In genomic region chr4:57159866-57160265, GRCh38 we compare ENCODE assay signal across 23 cellular contexts. TPM values are rescaled to one million over a fixed set of nuclear protein-coding genes. Genes with fewer than 3 reads are reported as not detected.
DNase-seq lines count a peak whose midpoint lies in the region; ATAC-seq and TF ChIP-seq lines count a peak whose summit lies in the region.
"Had no signal": no experiment of that assay in that cellular context is flagged by ENCODE, and none has a peak within 500 bp of the region (broad histone marks: within the 10 kb centered on the region; RNA-seq: fewer than 3 reads in every experiment).

No MANE protein-coding gene starts in this region.

- H3K27me3 Mint-ChIP-seq in neural crest cell (ENCODE audit: low read depth), result peaks cover 3% of the 10 kb centered on the region

- no peak for TF ChIP-seq POLR2A in esophagus muscularis mucosa (IDR thresholded peaks at IDR 0.05; ENCODE audit: low read depth)

- DNase-seq in EL, result peak; percentile 44
- DNase-seq in NCI-H226, result peak; percentile 23
- DNase-seq in esophagus muscularis mucosa (ENCODE audit: extremely low spot score), result peak; percentile 86
- DNase-seq in neural crest cell (ENCODE audit: low read depth, low spot score), result no peak
- DNase-seq in glomerular visceral epithelial cell (ENCODE audit: extremely low spot score), result no peak
- no peak for DNase-seq in NCI-H2029 treated with DMSO at 0.1 percent for 48 hours (lab: John Stamatoyannopoulos, UW)
- DNase-seq: ACHN, AML-193, DMS79, H9, Kasumi-1, MM.1S, NCI-H1105 treated with DMSO at 0.1 percent for 48 hours, NCI-H1694 treated with DMSO at 0.1 percent for 48 hours, NCI-H2107, NCI-H510A treated with DMSO at 0.1 percent for 48 hours, NCI-H774, OCI-M1, RPMI8226, SHP77 treated with DMSO at 0.1 percent for 48 hours, SK-N-SH had no signal

- H3K36me3 ChIP-seq in esophagus muscularis mucosa, result no peaks in the 10 kb centered on the region

- TF ChIP-seq CTCF in esophagus muscularis mucosa (IDR thresholded peaks at IDR 0.05) (no peak), neural crest cell (conservative IDR thresholded peaks at IDR 0.05) (no peak)

- WGBS in esophagus muscularis mucosa, result 58% methylated on average over 1 of the region's 1 CpG

- no peaks in the 10 kb centered on the region for H3K9me3 ChIP-seq in esophagus muscularis mucosa
- H3K9me3 ChIP-seq: SK-N-SH had no signal

- intact Hi-C loops in esophagus muscularis mucosa (cut with DNase I), result loop anchor here (5.0 kb wide), 1 partner anchor 267 kb away; no protein-coding TSS in a partner anchor

- no peak for ATAC-seq in HG03520 (IDR thresholded peaks at IDR 0.05; ENCODE audit: unreplicated experiment)

- H3K27ac Mint-ChIP-seq in neural crest cell (ENCODE audit: unreplicated experiment), result peak overlapping the region; percentile 32
- H3K27ac Mint-ChIP-seq: H9 had no signal

- no peak overlapping the region for H3K4me3 ChIP-seq in esophagus muscularis mucosa

- no peak for TF ChIP-seq EP300 in esophagus muscularis mucosa (IDR thresholded peaks at IDR 0.05)

- H3K27ac ChIP-seq in esophagus muscularis mucosa (replicated peaks in 1 of 4), result no peak overlapping the region
- H3K27ac ChIP-seq: C4-2B had no signal

- H3K36me3 Mint-ChIP-seq in neural crest cell (ENCODE audit: low read depth), result peaks cover 4% of the 10 kb centered on the region

- peaks cover 39% of the 10 kb centered on the region for H3K4me1 Mint-ChIP-seq in neural crest cell

- H3K9me3 Mint-ChIP-seq in neural crest cell, result no peaks in the 10 kb centered on the region

- no peaks in the 10 kb centered on the region for H3K27me3 ChIP-seq in esophagus muscularis mucosa

- H3K4me1 ChIP-seq in esophagus muscularis mucosa, result peaks cover 8 to 14% (median 12%) of the 10 kb centered on the region in 4 donors

- H3K4me3 Mint-ChIP-seq in neural crest cell, result no peak overlapping the region
- H3K4me3 Mint-ChIP-seq: H9 had no signal

RNA-seq across cellular contexts. Expression of gene IGFBP7, which starts 49.7 kb away (rescaled TPM):
- total RNA-seq in esophagus muscularis mucosa (1,000 to 10,000 TPM in 1 of 4 donors, 100 to 1,000 TPM in 3; 712 to 1,070 (median 762) TPM), neural crest cell (0.55 and 0.82 TPM in 2 replicates)

Comparison
In these comparisons a context has a peak if more than half of its experiments do, and no peak if none do; other contexts are left out.
1. DNase-seq: peak in EL (single experiment), NCI-H226 (single experiment) and esophagus muscularis mucosa (single experiment); none in neural crest cell (single experiment), glomerular visceral epithelial cell (single experiment) and NCI-H2029 treated with DMSO at 0.1 percent for 48 hours (single experiment).
2. RNA of gene IGFBP7, which starts 49.7 kb away (total RNA-seq): 712 to 1,070 TPM in esophagus muscularis mucosa; 0.55 to 0.82 TPM in neural crest cell; every median in the first group is over 100 times any median in the second.